13 cellular contexts compared by ENCODE assay signal in the genomic region with DNA sequence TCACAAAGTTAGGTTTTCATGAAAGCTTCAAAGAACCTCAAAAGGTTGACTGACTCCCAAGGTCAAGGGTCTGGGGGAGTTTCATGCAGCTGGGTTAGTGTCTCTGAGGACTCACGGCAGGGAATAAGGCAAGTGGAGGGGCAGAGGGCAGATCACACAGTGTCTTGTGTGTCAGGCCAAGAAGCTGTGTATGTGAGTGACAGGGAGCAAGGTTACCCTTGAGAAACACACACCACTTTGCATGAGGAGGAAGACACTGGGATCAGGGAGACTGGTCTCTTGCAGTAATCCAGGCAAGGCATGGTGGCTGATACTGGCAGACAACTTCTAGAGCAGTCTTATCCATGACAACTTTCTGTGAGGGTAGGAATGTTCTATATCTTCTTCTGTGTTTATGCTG. TPM values are rescaled to one million over a fixed set of nuclear protein-coding genes. Genes with fewer than 3 reads are reported as not detected.
DNase-seq lines count a peak whose midpoint lies in the region; ATAC-seq and TF ChIP-seq lines count a peak whose summit lies in the region.
"Had no signal": no experiment of that assay in that cellular context is flagged by ENCODE, and none has a peak within 500 bp of the region (broad histone marks: within the 10 kb centered on the region; RNA-seq: fewer than 3 reads in every experiment).

No MANE protein-coding gene starts in this region.

- peaks cover 8% of the 10 kb centered on the region for H3K4me1 ChIP-seq in neural progenitor cell

- H3K36me3 Mint-ChIP-seq in activated CD8-positive, alpha-beta memory T cell treated with anti-CD3 and anti-CD28 coated beads, Interleukin-2, amount 10 ng/mL, durations not matched to agents 7 days and 5 days = peaks cover 23% of the 10 kb centered on the region
- H3K36me3 Mint-ChIP-seq in activated naive CD8-positive, alpha-beta T cell = peaks cover 7% of the 10 kb centered on the region
- H3K36me3 Mint-ChIP-seq in neural progenitor cell = peaks cover 9% of the 10 kb centered on the region

- CTCF ChIA-PET in activated CD8-positive, alpha-beta memory T cell treated with anti-CD3 and anti-CD28 coated beads, Interleukin-2, amount 10 ng/mL, durations not matched to agents 7 days and 5 days (lab: Charles Lee) = interaction anchor here (0.9 to 2.8 kb wide), 4 partner anchors 10 to 165 kb away, joined by 3 to 11 read pairs (median 6); no protein-coding TSS in a partner anchor

- no peaks in the 10 kb centered on the region for H3K27me3 ChIP-seq in neural progenitor cell
- H3K27me3 ChIP-seq: pancreas, SJCRH30 had no signal

- H3K79me2 ChIP-seq in neural progenitor cell (ENCODE audit: low read depth) = peaks cover 43% of the 10 kb centered on the region

- peaks cover 75% of the 10 kb centered on the region for H4K20me1 ChIP-seq in neural progenitor cell (ENCODE audit: low read depth)

- peak overlapping the region; percentile 68 for H3K27ac Mint-ChIP-seq in activated CD8-positive, alpha-beta memory T cell treated with anti-CD3 and anti-CD28 coated beads, Interleukin-2, amount 10 ng/mL, durations not matched to agents 7 days and 5 days
- H3K27ac Mint-ChIP-seq in activated naive CD8-positive, alpha-beta T cell = peak overlapping the region; percentile 89
- H3K27ac Mint-ChIP-seq in neural progenitor cell = peak overlapping the region; percentile 91

- no peaks in the 10 kb centered on the region for H3K27me3 Mint-ChIP-seq in activated CD8-positive, alpha-beta memory T cell treated with anti-CD3 and anti-CD28 coated beads, Interleukin-2, amount 10 ng/mL, durations not matched to agents 7 days and 5 days
- no peaks in the 10 kb centered on the region for H3K27me3 Mint-ChIP-seq in activated naive CD8-positive, alpha-beta T cell
- H3K27me3 Mint-ChIP-seq in neural progenitor cell (ENCODE audit: insufficient read depth, low read depth) = peaks cover 5% of the 10 kb centered on the region

- peaks cover 4% of the 10 kb centered on the region for H3F3A ChIP-seq in neural progenitor cell (ENCODE audit: low read depth)

- no peak for TF ChIP-seq CTCF in neural progenitor cell (IDR thresholded peaks at IDR 0.05)

- no peaks in the 10 kb centered on the region for H3K9me3 Mint-ChIP-seq in activated CD8-positive, alpha-beta memory T cell treated with anti-CD3 and anti-CD28 coated beads, Interleukin-2, amount 10 ng/mL, durations not matched to agents 7 days and 5 days (ENCODE audit: low read depth)
- H3K9me3 Mint-ChIP-seq in activated naive CD8-positive, alpha-beta T cell (ENCODE audit: low read depth) = no peaks in the 10 kb centered on the region
- H3K9me3 Mint-ChIP-seq in neural progenitor cell = peaks cover 3% of the 10 kb centered on the region

- H3K36me3 ChIP-seq in neural progenitor cell = no peaks in the 10 kb centered on the region
- H3K36me3 ChIP-seq: pancreas, SJCRH30 had no signal

- H3K4me1 Mint-ChIP-seq in activated CD8-positive, alpha-beta memory T cell treated with anti-CD3 and anti-CD28 coated beads, Interleukin-2, amount 10 ng/mL, durations not matched to agents 7 days and 5 days = peaks cover 52% of the 10 kb centered on the region
- H3K4me1 Mint-ChIP-seq in activated naive CD8-positive, alpha-beta T cell (ENCODE audit: low read depth) = peaks cover 58% of the 10 kb centered on the region
- H3K4me1 Mint-ChIP-seq in neural progenitor cell = peaks cover 56% of the 10 kb centered on the region

- ATAC-seq in activated CD8-positive, alpha-beta memory T cell treated with anti-CD3 and anti-CD28 coated beads, Interleukin-2, amount 10 ng/mL, durations not matched to agents 7 days and 5 days = no peak
- ATAC-seq in HG02970 (IDR thresholded peaks at IDR 0.05; ENCODE audit: low FRiP score, unreplicated experiment) (no peak), GM18868 (IDR thresholded peaks at IDR 0.05; ENCODE audit: unreplicated experiment) (no peak)
- ATAC-seq: pancreas had no signal

- DNase-seq in activated CD8-positive, alpha-beta memory T cell treated with anti-CD3 and anti-CD28 coated beads, Interleukin-2, amount 10 ng/mL, durations not matched to agents 7 days and 5 days = no peak
- no peak for DNase-seq in activated CD8-positive, alpha-beta memory T cell treated with anti-CD3 and anti-CD28 coated beads for 24 hours
- DNase-seq in neural progenitor cell (ENCODE audit: low spot score) = no peak
- DNase-seq: DMS79 treated with DMSO at 0.1 percent for 48 hours, GOT3, MM.1S, pancreas, SJCRH30, WERI-Rb-1 had no signal

- H3K4me2 ChIP-seq in neural progenitor cell = no peak overlapping the region

- no peak overlapping the region for H3K9ac ChIP-seq in neural progenitor cell

- no peaks in the 10 kb centered on the region for H3K9me3 ChIP-seq in neural progenitor cell (ENCODE audit: low read depth)
- H3K9me3 ChIP-seq: pancreas, SJCRH30 had no signal

- H3K4me3 Mint-ChIP-seq in activated CD8-positive, alpha-beta memory T cell treated with anti-CD3 and anti-CD28 coated beads, Interleukin-2, amount 10 ng/mL, durations not matched to agents 7 days and 5 days = no peak overlapping the region
- peak overlapping the region; percentile 48 for H3K4me3 Mint-ChIP-seq in activated naive CD8-positive, alpha-beta T cell
- peak overlapping the region; percentile 56 for H3K4me3 Mint-ChIP-seq in neural progenitor cell

- no peak overlapping the region for H2AFZ ChIP-seq in neural progenitor cell (replicated peaks)

- no peak overlapping the region for H3K27ac ChIP-seq in neural progenitor cell
- H3K27ac ChIP-seq: pancreas, SJCRH30, WERI-Rb-1 had no signal

- no peak overlapping the region for H3K4me3 ChIP-seq in neural progenitor cell
- H3K4me3 ChIP-seq: lung, pancreas, SJCRH30 had no signal

RNA-seq across cellular contexts. Expression of a gene that starts 6.3 kb away (rescaled TPM):
- 100 to 1,000 TPM; 143 to 191 TPM for total RNA-seq in activated CD8-positive, alpha-beta memory T cell treated with anti-CD3 and anti-CD28 coated beads, Interleukin-2, amount 10 ng/mL, durations not matched to agents 7 days and 5 days
- total RNA-seq in neural progenitor cell (ENCODE audit: low replicate concordance) = 84.0 and 131 TPM in 2 replicates

RNA-seq across cellular contexts. Expression of a gene that starts 11.7 kb away (rescaled TPM):
- total RNA-seq in activated CD8-positive, alpha-beta memory T cell treated with anti-CD3 and anti-CD28 coated beads, Interleukin-2, amount 10 ng/mL, durations not matched to agents 7 days and 5 days = 10 to 100 TPM; 23.1 to 25.9 TPM
- total RNA-seq in neural progenitor cell (ENCODE audit: low replicate concordance) = 25.6 and 36.0 TPM in 2 replicates

RNA-seq across cellular contexts. Expression of a gene that starts 36.4 kb away (rescaled TPM):
- 10 to 100 TPM; 46.1 to 50.6 TPM for total RNA-seq in activated CD8-positive, alpha-beta memory T cell treated with anti-CD3 and anti-CD28 coated beads, Interleukin-2, amount 10 ng/mL, durations not matched to agents 7 days and 5 days
- 25.8 and 44.8 TPM in 2 replicates for total RNA-seq in neural progenitor cell (ENCODE audit: low replicate concordance)

RNA-seq across cellular contexts. Expression of a gene that starts 48.6 kb away (rescaled TPM):
- total RNA-seq in activated CD8-positive, alpha-beta memory T cell treated with anti-CD3 and anti-CD28 coated beads, Interleukin-2, amount 10 ng/mL, durations not matched to agents 7 days and 5 days = 10 to 100 TPM; 14.5 to 19.6 TPM
- total RNA-seq in neural progenitor cell (ENCODE audit: low replicate concordance) = 7.1 and 17.7 TPM in 2 replicates
